1 cellular context compared by ENCODE assay signal in genomic region chr3:177521305-177521704, GRCh38.
TF ChIP-seq lines count a peak whose summit lies in the region.

No MANE protein-coding gene starts in this region.

TF ChIP-seq in HCT116, 20 proteins besides CTCF, POLR2A, EP300 and RAD21 (continued from another document):
- no peak for TF ChIP-seq ZNF274 (IDR thresholded peaks at IDR 0.05; ENCODE audit: low read depth, low read length)
- no peak for TF ChIP-seq ATF3 (IDR thresholded peaks at IDR 0.05)
- no peak for TF ChIP-seq EZH2phosphoT487 (IDR thresholded peaks at IDR 0.05; ENCODE audit: borderline replicate concordance)
- TF ChIP-seq JUND (IDR thresholded peaks at IDR 0.05) = no peak
- TF ChIP-seq SRF (IDR thresholded peaks at IDR 0.05; ENCODE audit: low read depth) = no peak
